In the genomic region with DNA sequence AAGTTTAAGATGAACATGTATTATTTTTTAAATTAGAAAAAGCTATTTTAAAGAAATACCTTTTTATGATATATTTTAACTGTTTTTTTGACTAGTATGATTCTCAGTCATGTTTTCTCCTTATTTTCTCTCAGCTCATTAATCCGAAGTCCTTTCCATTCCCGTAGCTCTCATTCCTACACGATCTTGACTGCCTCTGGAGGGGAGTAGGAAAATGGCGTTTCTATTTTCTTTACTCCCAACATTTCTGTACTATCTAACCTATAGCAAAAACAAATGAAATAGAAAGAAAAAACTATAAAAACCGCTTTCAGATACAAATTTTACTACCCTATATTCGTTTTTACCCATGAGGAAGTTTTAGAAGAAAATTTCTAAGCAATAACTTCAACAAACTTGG, we compare ENCODE assay signal across 23 cellular contexts.
"Had no signal": no experiment of that assay in that cellular context is flagged by ENCODE, and none has a peak within 500 bp of the region (broad histone marks: within the 10 kb centered on the region; RNA-seq: fewer than 3 reads in every experiment).

No MANE protein-coding gene starts in this region.

- H3K27ac ChIP-seq: heart left ventricle, parathyroid adenoma, spleen, transverse colon, WERI-Rb-1 had no signal

- H3K27me3 ChIP-seq: spleen, transverse colon had no signal

- H3K9ac ChIP-seq: parathyroid adenoma had no signal

- H3K27ac Mint-ChIP-seq: activated CD4-positive, alpha-beta memory T cell treated with anti-CD3 and anti-CD28 coated beads, Interleukin-2, amount 10 ng/mL, durations not matched to agents 7 days and 5 days; activated CD4-positive, alpha-beta T cell treated with anti-CD3 and anti-CD28 coated beads, Interleukin-2, amount 10 ng/mL, durations not matched to agents 24 days and 14 days; activated T-cell treated with anti-CD3 and anti-CD28 coated beads, Interleukin-2, amount 50 U/mL, for 24 hours; naive thymus-derived CD4-positive, alpha-beta T cell had no signal

- H3K4me3 Mint-ChIP-seq: activated CD4-positive, alpha-beta memory T cell treated with anti-CD3 and anti-CD28 coated beads, Interleukin-2, amount 10 ng/mL, durations not matched to agents 7 days and 5 days; activated CD4-positive, alpha-beta T cell treated with anti-CD3 and anti-CD28 coated beads, Interleukin-2, amount 10 ng/mL, durations not matched to agents 24 days and 14 days; activated T-cell treated with anti-CD3 and anti-CD28 coated beads, Interleukin-2, amount 50 U/mL, for 24 hours; naive thymus-derived CD4-positive, alpha-beta T cell had no signal

- H3K36me3 ChIP-seq: heart left ventricle, spleen, transverse colon, WERI-Rb-1 had no signal

- H3K36me3 Mint-ChIP-seq: naive thymus-derived CD4-positive, alpha-beta T cell had no signal

- DNase-seq: activated CD4-positive, alpha-beta memory T cell treated with anti-CD3 and anti-CD28 coated beads, Interleukin-2, amount 10 ng/mL, durations not matched to agents 7 days and 5 days; activated CD4-positive, alpha-beta T cell treated with anti-CD3 and anti-CD28 coated beads, Interleukin-2, amount 10 ng/mL, durations not matched to agents 24 days and 14 days; activated CD4-positive, CD25-positive, alpha-beta regulatory T cell treated with anti-CD3 and anti-CD28 coated beads, Interleukin-2, amount 50 U/mL, for 72 hours; activated CD8-positive, alpha-beta memory T cell treated with anti-CD3 and anti-CD28 coated beads, Interleukin-2, amount 50 U/mL, for 48 hours; activated gamma-delta T cell treated with Interleukin-2 at 50 U/mL for 16 hours; activated naive CD4-positive, alpha-beta T cell treated with anti-CD3 and anti-CD28 coated beads, Interleukin-2, amount 50 U/mL, for 16 hours; activated T-cell treated with anti-CD3 and anti-CD28 coated beads, Interleukin-2, amount 50 U/mL, for 24 hours; amniotic stem cell; caudate nucleus; foreskin fibroblast; heart left ventricle; hypothalamus; midbrain; naive thymus-derived CD4-positive, alpha-beta T cell; occipital lobe; right cardiac atrium; spleen; stimulated activated naive CD4-positive, alpha-beta T cell treated with Interleukin-2 at 50 U/mL for 16 hours; T-helper 9 cell; transverse colon; WERI-Rb-1 had no signal

- H3K9me3 ChIP-seq: heart left ventricle, spleen, transverse colon had no signal

- H3K4me1 ChIP-seq: heart left ventricle, parathyroid adenoma, spleen, transverse colon had no signal

- H3K4me1 Mint-ChIP-seq: activated CD4-positive, alpha-beta memory T cell treated with anti-CD3 and anti-CD28 coated beads, Interleukin-2, amount 10 ng/mL, durations not matched to agents 7 days and 5 days; activated CD4-positive, alpha-beta T cell treated with anti-CD3 and anti-CD28 coated beads, Interleukin-2, amount 10 ng/mL, durations not matched to agents 24 days and 14 days; naive thymus-derived CD4-positive, alpha-beta T cell had no signal

- H3K79me2 ChIP-seq: parathyroid adenoma had no signal

- H2AFZ ChIP-seq: parathyroid adenoma had no signal

- ATAC-seq: esophagus mucosa; heart left ventricle; naive thymus-derived CD4-positive, alpha-beta T cell; right cardiac atrium had no signal

- H3K9me3 Mint-ChIP-seq: activated CD4-positive, alpha-beta memory T cell treated with anti-CD3 and anti-CD28 coated beads, Interleukin-2, amount 10 ng/mL, durations not matched to agents 7 days and 5 days; activated CD4-positive, alpha-beta T cell treated with anti-CD3 and anti-CD28 coated beads, Interleukin-2, amount 10 ng/mL, durations not matched to agents 24 days and 14 days; activated T-cell treated with anti-CD3 and anti-CD28 coated beads, Interleukin-2, amount 50 U/mL, for 24 hours had no signal

- H3K4me3 ChIP-seq: heart left ventricle, spleen, transverse colon had no signal
